In genomic region chr16:11667221-11667823, GRCh38 we compare ENCODE assay signal across 8 cellular contexts. TPM values are rescaled to one million over a fixed set of nuclear protein-coding genes. Genes with fewer than 3 reads are reported as not detected.
DNase-seq lines count a peak whose midpoint lies in the region; TF ChIP-seq lines count a peak whose summit lies in the region.

No MANE protein-coding gene starts in this region.

- H3K9me3 Mint-ChIP-seq in T-helper 2 cell treated with Interferon-gamma antibody and Interleukin-4, amounts not matched to agents 5 μg/mL and 100 μg/mL, for 36 hours, result no peaks in the 10 kb centered on the region

- no peak for TF ChIP-seq POLR2A in esophagus muscularis mucosa (IDR thresholded peaks at IDR 0.05; ENCODE audit: low read depth)
- no peak for TF ChIP-seq POLR2A in spleen (IDR thresholded peaks at IDR 0.05)

- H3K4me1 Mint-ChIP-seq in T-helper 2 cell treated with Interferon-gamma antibody and Interleukin-4, amounts not matched to agents 5 μg/mL and 100 μg/mL, for 36 hours (ENCODE audit: low read depth), result peaks cover 51% of the 10 kb centered on the region

- H3K4me1 ChIP-seq in OCI-LY7 (ENCODE audit: insufficient read depth, low read length, poor library complexity, severe bottlenecking) (peaks cover 77% of the 10 kb centered on the region), esophagus muscularis mucosa (peaks cover 42 to 46% (median 43%) of the 10 kb centered on the region in 4 donors), spleen (peaks cover 33 to 85% (median 56%) of the 10 kb centered on the region in 6 donors)

- TF ChIP-seq EP300 in esophagus muscularis mucosa (IDR thresholded peaks at IDR 0.05), result no peak

- WGBS in esophagus muscularis mucosa, result 84% methylated on average over 11 of the region's 11 CpGs
- WGBS in spleen, 5 donors, result 82 to 89% (median 86%) methylated on average over 9 to 11 of the region's 11 CpGs

- H3K27me3 ChIP-seq in esophagus muscularis mucosa (no peaks in the 10 kb centered on the region), spleen (replicated peaks in 1 of 7) (no peaks in the 10 kb centered on the region)

- H3K4me3 ChIP-seq in OCI-LY7 (ENCODE audit: low read depth, low read length, poor library complexity, severe bottlenecking), result peak overlapping the region; percentile 64
- peak overlapping the region; percentile 53 to 98 (median 65) for H3K4me3 ChIP-seq in esophagus muscularis mucosa
- H3K4me3 ChIP-seq in spleen, result peak overlapping the region in 5 of 8 donors; percentile 43 to 87 (median 47)

- peak overlapping the region; percentile 74 for H3K27ac ChIP-seq in OCI-LY7 (ENCODE audit: low read depth, low read length, poor library complexity, severe bottlenecking)
- H3K27ac ChIP-seq in esophagus muscularis mucosa (replicated peaks in 1 of 4), result peak overlapping the region; percentile 71 to 77 (median 74)
- peak overlapping the region in 4 of 8 donors; percentile 58 to 92 (median 78) for H3K27ac ChIP-seq in spleen

- H2AFZ ChIP-seq in OCI-LY7 (ENCODE audit: low read length), result no peak overlapping the region; the same call in 1 of the 2 replicates

- H3K4me2 ChIP-seq in OCI-LY7 (ENCODE audit: low read length), result peak overlapping the region; percentile 85

- BruUV-seq in OCI-LY7 (replicated peaks; lab: Mats Ljungman, UMichigan), result no TSS peak

- H3K36me3 ChIP-seq in OCI-LY7 (ENCODE audit: insufficient read depth, low read length), result peaks cover 3% of the 10 kb centered on the region; the same call in 1 of the 2 replicates
- H3K36me3 ChIP-seq in esophagus muscularis mucosa, result no peaks in the 10 kb centered on the region
- H3K36me3 ChIP-seq in spleen, result peaks cover 0 to 13% (median 0%) of the 10 kb centered on the region in 6 donors

- intact Hi-C loops in OCI-LY7 (cut with micrococcal nuclease; ENCODE audit: unreplicated experiment) (no loop called here), esophagus muscularis mucosa (cut with DNase I) (loop anchor here (10.0 kb wide), 1 partner anchor 723 kb away; the partner anchor contains the start of genes CLEC16A and DEXI), spleen (cut with DNase I; ENCODE audit: low total_unique reads) (no loop called here)

- no peaks in the 10 kb centered on the region for H3K9me2 ChIP-seq in OCI-LY7 (ENCODE audit: insufficient read depth, low read length)

- no peaks in the 10 kb centered on the region for H3K9me3 ChIP-seq in OCI-LY7 (ENCODE audit: low read length)
- H3K9me3 ChIP-seq in esophagus muscularis mucosa, result no peaks in the 10 kb centered on the region
- H3K9me3 ChIP-seq in spleen, result no peaks in the 10 kb centered on the region

- H3K27me3 Mint-ChIP-seq in T-helper 2 cell treated with Interferon-gamma antibody and Interleukin-4, amounts not matched to agents 5 μg/mL and 100 μg/mL, for 36 hours (ENCODE audit: low read depth), result no peaks in the 10 kb centered on the region

- H4K20me1 ChIP-seq in OCI-LY7 (ENCODE audit: insufficient read depth, low read length), result peaks cover 5% of the 10 kb centered on the region; the same call in 1 of the 2 replicates

- peak overlapping the region; percentile 72 for H3K4me3 Mint-ChIP-seq in T-helper 2 cell treated with Interferon-gamma antibody and Interleukin-4, amounts not matched to agents 5 μg/mL and 100 μg/mL, for 36 hours

- CTCF ChIA-PET in OCI-LY7 (lab: Charles Lee; ENCODE audit: unreplicated experiment), result no interaction called here

- TF ChIP-seq CTCF in OCI-LY7 (conservative IDR thresholded peaks at IDR 0.05; ENCODE audit: low read length) (no peak), esophagus muscularis mucosa (IDR thresholded peaks at IDR 0.05) (no peak), spleen (IDR thresholded peaks at IDR 0.05 in 8 of 11, conservative IDR thresholded peaks at IDR 0.05 in 3 of 11) (no peak)

- no peak for DNase-seq in T-helper 2 cell treated with Interferon-gamma antibody and Interleukin-4, amounts not matched to agents 5 μg/mL and 100 μg/mL, for 36 hours (ENCODE audit: low spot score)
- DNase-seq in T-helper 2 cell (no peak), OCI-LY7 (ENCODE audit: low spot score) (no peak), esophagus muscularis mucosa (ENCODE audit: extremely low spot score) (no peak), spleen (peak; percentile 80), cerebellum (ENCODE audit: low spot score) (no peak), NCI-H1105 treated with DMSO at 0.1 percent for 48 hours (lab: John Stamatoyannopoulos, UW) (no peak), OCI-M2 (lab: John Stamatoyannopoulos, UW; ENCODE audit: unreplicated experiment) (no peak)

- POLR2A ChIA-PET in OCI-LY7 (lab: Charles Lee), result interaction anchor here (0.8 kb wide), 1 partner anchor 16 kb away, joined by 4 read pairs; no protein-coding TSS in a partner anchor

- no peaks in the 10 kb centered on the region for H3K36me3 Mint-ChIP-seq in T-helper 2 cell treated with Interferon-gamma antibody and Interleukin-4, amounts not matched to agents 5 μg/mL and 100 μg/mL, for 36 hours (ENCODE audit: low read depth)

- H3K79me2 ChIP-seq in OCI-LY7 (ENCODE audit: insufficient read depth, low read depth, low read length), result peaks cover 37% of the 10 kb centered on the region

- peak overlapping the region; percentile 20 for H3K27ac Mint-ChIP-seq in T-helper 2 cell treated with Interferon-gamma antibody and Interleukin-4, amounts not matched to agents 5 μg/mL and 100 μg/mL, for 36 hours

RNA-seq across cellular contexts. Expression of gene SNN, which starts 0.9 kb away (rescaled TPM):
- total RNA-seq in OCI-LY7 (2014; rRNA removed; shearing (Covaris generic)), result 28.3 and 31.8 TPM in 2 replicates
- total RNA-seq in OCI-LY7 (2022) (27.8 and 31.6 TPM in 2 replicates), esophagus muscularis mucosa (10 to 100 TPM; 30.7 to 66.9 (median 33.6) TPM), spleen (10 to 100 TPM; 44.5 to 59.5 (median 49.1) TPM), cerebellum (130 TPM)
- 10 to 100 TPM; 22.3 to 53.7 (median 25.1) TPM for polyA plus RNA-seq in spleen
